Comparison of ENCODE assay signal across 25 cellular contexts in genomic region chr20:46161921-46162320, GRCh38.
"Had no signal": no experiment of that assay in that cellular context is flagged by ENCODE, and none has a peak within 500 bp of the region (broad histone marks: within the 10 kb centered on the region; RNA-seq: fewer than 3 reads in every experiment).

No MANE protein-coding gene starts in this region.

- H3K4me3 Mint-ChIP-seq: dendritic cell treated with granulocyte-macrophage colony-stimulating factor and Interleukin-4, amounts not matched to agents 40 ng/mL and 50 ng/mL, for 4 days; effector memory CD8-positive, alpha-beta T cell; endodermal cell had no signal

- H3K36me3 ChIP-seq: colonic mucosa, esophagus muscularis mucosa, esophagus squamous epithelium, gastrocnemius medialis, gastroesophageal sphincter, heart left ventricle, heart right ventricle had no signal

- H3K27ac ChIP-seq: colonic mucosa, coronary artery, dorsolateral prefrontal cortex, epithelial cell of prostate, esophagus muscularis mucosa, esophagus squamous epithelium, foreskin keratinocyte, gastrocnemius medialis, gastroesophageal sphincter, heart left ventricle, heart right ventricle had no signal

- DNase-seq: colonic mucosa; cortex of kidney; dermis blood vessel endothelial cell; dorsolateral prefrontal cortex; effector CD4-positive, alpha-beta T cell; effector CD8-positive, alpha-beta T cell; effector memory CD4-positive, alpha-beta T cell; effector memory CD8-positive, alpha-beta T cell; endodermal cell; erythroblast; esophagus squamous epithelium; foreskin fibroblast; foreskin keratinocyte; foreskin melanocyte; gastrocnemius medialis; glutamatergic neuron; head of caudate nucleus; heart left ventricle; heart right ventricle had no signal

- H3K4me3 ChIP-seq: colonic mucosa, coronary artery, dorsolateral prefrontal cortex, esophagus muscularis mucosa, esophagus squamous epithelium, gastrocnemius medialis, gastroesophageal sphincter, heart left ventricle, heart right ventricle had no signal

- H3K27ac Mint-ChIP-seq: dendritic cell treated with granulocyte-macrophage colony-stimulating factor and Interleukin-4, amounts not matched to agents 40 ng/mL and 50 ng/mL, for 4 days; effector memory CD8-positive, alpha-beta T cell; endodermal cell had no signal

- H3K27me3 ChIP-seq: colonic mucosa had no signal

- H3K9me3 Mint-ChIP-seq: dendritic cell treated with granulocyte-macrophage colony-stimulating factor and Interleukin-4, amounts not matched to agents 40 ng/mL and 50 ng/mL, for 4 days; effector memory CD8-positive, alpha-beta T cell; endodermal cell had no signal

- H3K9me3 ChIP-seq: colonic mucosa, esophagus muscularis mucosa, esophagus squamous epithelium, gastrocnemius medialis, gastroesophageal sphincter, heart left ventricle, heart right ventricle had no signal

- ATAC-seq: effector memory CD8-positive, alpha-beta T cell; esophagus mucosa; foreskin keratinocyte; gastrocnemius medialis; gastroesophageal sphincter; heart left ventricle; heart right ventricle had no signal
